1 cellular context compared by ENCODE assay signal in the genomic region with DNA sequence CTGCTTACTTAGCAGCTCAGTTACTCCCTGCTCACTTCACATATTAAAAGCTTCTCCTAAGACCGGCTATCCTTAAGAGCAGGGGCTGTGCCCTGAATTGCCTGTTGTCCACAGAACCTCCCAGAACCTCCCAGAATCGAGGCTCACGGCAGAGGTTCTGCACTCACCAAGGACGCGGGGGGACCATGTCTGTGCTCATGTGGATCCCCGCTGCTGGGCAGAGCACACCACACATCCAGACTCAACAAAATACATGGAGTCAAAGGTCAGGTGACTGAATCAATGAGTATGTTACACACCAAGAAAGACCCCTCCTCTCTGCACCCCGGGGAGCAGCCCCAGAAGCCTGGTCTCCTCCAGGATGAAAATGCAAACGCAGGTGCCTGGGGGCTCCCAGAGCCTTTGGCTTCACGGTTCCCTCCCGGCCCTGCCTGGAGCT.
TF ChIP-seq lines count a peak whose summit lies in the region.

No MANE protein-coding gene starts in this region.

TF ChIP-seq in HCT116, 20 proteins besides CTCF, POLR2A, EP300 and RAD21 (continued from another document):
- TF ChIP-seq, protein P1, sequence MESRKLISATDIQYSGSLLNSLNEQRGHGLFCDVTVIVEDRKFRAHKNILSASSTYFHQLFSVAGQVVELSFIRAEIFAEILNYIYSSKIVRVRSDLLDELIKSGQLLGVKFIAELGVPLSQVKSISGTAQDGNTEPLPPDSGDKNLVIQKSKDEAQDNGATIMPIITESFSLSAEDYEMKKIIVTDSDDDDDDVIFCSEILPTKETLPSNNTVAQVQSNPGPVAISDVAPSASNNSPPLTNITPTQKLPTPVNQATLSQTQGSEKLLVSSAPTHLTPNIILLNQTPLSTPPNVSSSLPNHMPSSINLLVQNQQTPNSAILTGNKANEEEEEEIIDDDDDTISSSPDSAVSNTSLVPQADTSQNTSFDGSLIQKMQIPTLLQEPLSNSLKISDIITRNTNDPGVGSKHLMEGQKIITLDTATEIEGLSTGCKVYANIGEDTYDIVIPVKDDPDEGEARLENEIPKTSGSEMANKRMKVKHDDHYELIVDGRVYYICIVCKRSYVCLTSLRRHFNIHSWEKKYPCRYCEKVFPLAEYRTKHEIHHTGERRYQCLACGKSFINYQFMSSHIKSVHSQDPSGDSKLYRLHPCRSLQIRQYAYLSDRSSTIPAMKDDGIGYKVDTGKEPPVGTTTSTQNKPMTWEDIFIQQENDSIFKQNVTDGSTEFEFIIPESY (IDR thresholded peaks at IDR 0.05; ENCODE audit: extremely low read depth, insufficient replicate concordance, low read length), result no peak
- no peak for TF ChIP-seq POLR2AphosphoS5 (IDR thresholded peaks at IDR 0.05; ENCODE audit: low read depth, low read length)
- TF ChIP-seq, protein P2, sequence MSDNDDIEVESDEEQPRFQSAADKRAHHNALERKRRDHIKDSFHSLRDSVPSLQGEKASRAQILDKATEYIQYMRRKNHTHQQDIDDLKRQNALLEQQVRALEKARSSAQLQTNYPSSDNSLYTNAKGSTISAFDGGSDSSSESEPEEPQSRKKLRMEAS (IDR thresholded peaks at IDR 0.05), result no peak
- TF ChIP-seq CBX3 (IDR thresholded peaks at IDR 0.05; ENCODE audit: low read depth), result no peak
- no peak for TF ChIP-seq SRF (IDR thresholded peaks at IDR 0.05; ENCODE audit: low read depth)
- no peak for TF ChIP-seq EZH2 (IDR thresholded peaks at IDR 0.05)
- TF ChIP-seq JUND (IDR thresholded peaks at IDR 0.05), result no peak
- TF ChIP-seq ZNF274 (IDR thresholded peaks at IDR 0.05; ENCODE audit: low read depth, low read length), result no peak
- no peak for TF ChIP-seq ELF1 (IDR thresholded peaks at IDR 0.05; ENCODE audit: borderline replicate concordance, low read depth)
- TF ChIP-seq TCF7L2 (IDR thresholded peaks at IDR 0.05; ENCODE audit: borderline replicate concordance, extremely low read depth, insufficient read depth, insufficient read length), result no peak
- no peak for TF ChIP-seq SP1 (IDR thresholded peaks at IDR 0.05; ENCODE audit: low read depth)
